ENCODE assay signal across 1 cellular context in genomic region chr1:185862235-185862634, GRCh38.
TF ChIP-seq lines count a peak whose summit lies in the region.

No MANE protein-coding gene starts in this region.

TF ChIP-seq in K562, 482 proteins besides CTCF, POLR2A, EP300 and RAD21 (continued from another document and continues in another):
- TF ChIP-seq AFF1 (IDR thresholded peaks at IDR 0.05; ENCODE audit: low read depth in 1 of 2, partially characterized antibody in 2 of 2) (no peak), LCOR (CRISPR knock-in tag; IDR thresholded peaks at IDR 0.05) (no peak), RB1 (IDR thresholded peaks at IDR 0.05; ENCODE audit: low read depth) (no peak), IRF2 (CRISPR knock-in tag; IDR thresholded peaks at IDR 0.05) (no peak), E2F6 (IDR thresholded peaks at IDR 0.05; ENCODE audit: borderline replicate concordance in 1 of 2, extremely low read depth in 1 of 2, insufficient read depth in 1 of 2, insufficient read length in 1 of 2, low read depth in 1 of 2, low read length in 1 of 2, poor library complexity in 1 of 2, severe bottlenecking in 1 of 2) (no peak), FOXA3 (CRISPR knock-in tag; conservative IDR thresholded peaks at IDR 0.05 in 1 of 2, IDR thresholded peaks at IDR 0.05 in 1 of 2) (no peak), HES1 (IDR thresholded peaks at IDR 0.05; ENCODE audit: low read depth) (peak; percentile 42; the same call in 1 of the 2 replicates), ZNF586 (CRISPR knock-in tag; conservative IDR thresholded peaks at IDR 0.05) (no peak), SLC30A9 (CRISPR knock-in tag; IDR thresholded peaks at IDR 0.05) (no peak), CHD4 (IDR thresholded peaks at IDR 0.05; ENCODE audit: insufficient read depth, insufficient replicate concordance, low read depth, low read length, poor library complexity, severe bottlenecking) (no peak), FOXM1 (IDR thresholded peaks at IDR 0.05; ENCODE audit: low read depth) (peak; percentile 29; the same call in 1 of the 2 replicates), FOXM1 (CRISPR knock-in tag; IDR thresholded peaks at IDR 0.05; ENCODE audit: low read depth) (no peak), NFE2L1 (tag; IDR thresholded peaks at IDR 0.05; ENCODE audit: borderline replicate concordance, low read depth) (peak; percentile 96), ZNF717 (CRISPR knock-in tag; IDR thresholded peaks at IDR 0.05) (no peak), TCFL5 (CRISPR knock-in tag; conservative IDR thresholded peaks at IDR 0.05) (no peak), SAFB2 (IDR thresholded peaks at IDR 0.05; ENCODE audit: borderline replicate concordance, low read depth, low read length, severe bottlenecking) (no peak), NBN (IDR thresholded peaks at IDR 0.05; ENCODE audit: low read depth) (0 out of 2 replicates have a peak, but pooled peaks have one; percentile 39), ZNF518B (CRISPR knock-in tag; IDR thresholded peaks at IDR 0.05) (no peak), CBX2 (IDR thresholded peaks at IDR 0.05; ENCODE audit: insufficient read depth, low read length, poor library complexity, severe bottlenecking) (no peak), ZNF280A (IDR thresholded peaks at IDR 0.05; ENCODE audit: low read depth, partially characterized antibody) (no peak), NFE2 (IDR thresholded peaks at IDR 0.05; ENCODE audit: low read depth) (peak; percentile 95), MEIS2 (IDR thresholded peaks at IDR 0.05; ENCODE audit: partially characterized antibody) (peak; percentile 96), MIER1 (IDR thresholded peaks at IDR 0.05; ENCODE audit: low read depth) (no peak), SMARCE1 (IDR thresholded peaks at IDR 0.05) (peak; percentile 87), HNRNPL (IDR thresholded peaks at IDR 0.05; ENCODE audit: low read depth, low read length) (no peak), ATF6 (CRISPR knock-in tag; IDR thresholded peaks at IDR 0.05) (no peak), HDAC1 (IDR thresholded peaks at IDR 0.05) (peak in 1 of 2 experiments; percentile 76; a peak in 2 of 4 replicates), ZFP91 (CRISPR knock-in tag; IDR thresholded peaks at IDR 0.05) (no peak), ZNF143 (CRISPR knock-in tag; IDR thresholded peaks at IDR 0.05) (no peak), RBM25 (IDR thresholded peaks at IDR 0.05; ENCODE audit: low read depth, low read length, severe bottlenecking) (no peak), NFRKB (IDR thresholded peaks at IDR 0.05; ENCODE audit: low read depth) (no peak), PYGO2 (tag; IDR thresholded peaks at IDR 0.05) (no peak), ZNF212 (CRISPR knock-in tag; IDR thresholded peaks at IDR 0.05) (no peak), TARDBP (IDR thresholded peaks at IDR 0.05) (no peak), MAFK (IDR thresholded peaks at IDR 0.05; ENCODE audit: low read length) (peak; percentile 91), TAL1 (IDR thresholded peaks at IDR 0.05) (no peak; the same call in 1 of the 2 replicates), NFIC (IDR thresholded peaks at IDR 0.05) (no peak), RCOR1 (IDR thresholded peaks at IDR 0.05; ENCODE audit: borderline replicate concordance in 1 of 2, low read depth in 2 of 2, low read length in 2 of 2) (peak in 1 of 2 experiments; percentile 92; a peak in 2 of 4 replicates), E2F4 (CRISPR knock-in tag; IDR thresholded peaks at IDR 0.05; ENCODE audit: low read depth) (no peak), MLX (CRISPR knock-in tag; conservative IDR thresholded peaks at IDR 0.05) (no peak), ATF3 (IDR thresholded peaks at IDR 0.05) (peak; percentile 67), ATF3 (CRISPR knock-in tag; conservative IDR thresholded peaks at IDR 0.05) (no peak), OTX1 (CRISPR knock-in tag; IDR thresholded peaks at IDR 0.05) (no peak), DDX20 (tag; IDR thresholded peaks at IDR 0.05; ENCODE audit: low read depth) (no peak), ZSCAN29 (IDR thresholded peaks at IDR 0.05) (no peak), THRA (IDR thresholded peaks at IDR 0.05) (no peak), MTA2 (IDR thresholded peaks at IDR 0.05; ENCODE audit: low read depth) (0 out of 2 replicates have a peak, but pooled peaks have one; percentile 25), ZNF79 (CRISPR knock-in tag; IDR thresholded peaks at IDR 0.05; ENCODE audit: low read depth) (no peak), TRIM24 (IDR thresholded peaks at IDR 0.05) (peak; percentile 44; a peak in 2 of 4 replicates), ZNF699 (CRISPR knock-in tag; IDR thresholded peaks at IDR 0.05; ENCODE audit: insufficient replicate concordance) (no peak)
